ENCODE assay signal across 5 cellular contexts in genomic region chr20:29745534-29746245, GRCh38.
DNase-seq lines count a peak whose midpoint lies in the region; ATAC-seq, FAIRE-seq and TF ChIP-seq lines count a peak whose summit lies in the region.
"Not testable (repeated sequence)": the region's sequence is repeated elsewhere in the genome, so short reads cannot be mapped to it uniquely, and the experiment has no call there.

No MANE protein-coding gene starts in this region.

- not testable (repeated sequence) for H3K4me3 ChIP-seq in kidney (ENCODE audit: low read length in 2 of 2); upper lobe of right lung

- not testable (repeated sequence) for H3K4me1 ChIP-seq in kidney (ENCODE audit: control insufficient read depth in 1 of 2, insufficient read depth in 1 of 2, low read depth in 1 of 2, low read length in 2 of 2); upper lobe of right lung

- intact Hi-C loops in kidney (cut with DNase I); posterior vena cava (cut with DNase I); upper lobe of right lung (cut with DNase I): not testable (repeated sequence)

- not testable (repeated sequence) for H3K9ac ChIP-seq in kidney (ENCODE audit: low read length in 2 of 2)

- not testable (repeated sequence) for ATAC-seq in upper lobe of right lung

- TF ChIP-seq CTCF in chondrocyte (IDR thresholded peaks at IDR 0.05); kidney (IDR thresholded peaks at IDR 0.05; ENCODE audit: borderline replicate concordance, extremely low read depth, insufficient read depth); upper lobe of right lung (IDR thresholded peaks at IDR 0.05): not testable (repeated sequence)

- H3K4me3 Mint-ChIP-seq in chondrocyte (ENCODE audit: unreplicated experiment), result not testable (repeated sequence)

- H3K9me3 ChIP-seq in kidney (ENCODE audit: control insufficient read depth in 1 of 2, low read length in 2 of 2); upper lobe of right lung: not testable (repeated sequence)

- H3K27me3 ChIP-seq in upper lobe of right lung, result not testable (repeated sequence)

- not testable (repeated sequence) for H3K27ac ChIP-seq in kidney (ENCODE audit: low read depth in 2 of 2, low read length in 2 of 2); upper lobe of right lung

- not testable (repeated sequence) for H3K4me1 Mint-ChIP-seq in chondrocyte (ENCODE audit: low read depth)

- not testable (repeated sequence) for H3K27me3 Mint-ChIP-seq in chondrocyte (ENCODE audit: low read depth)

- peak; percentile 4 for DNase-seq in D341Med (ENCODE audit: low spot score)
- DNase-seq in chondrocyte (ENCODE audit: low spot score), result peak; percentile 92
- peak; percentile 40 for DNase-seq in kidney
- DNase-seq in posterior vena cava (ENCODE audit: low spot score), result peak; percentile 71
- peak; percentile 40 for DNase-seq in upper lobe of right lung

- not testable (repeated sequence) for H3K27ac Mint-ChIP-seq in chondrocyte (ENCODE audit: unreplicated experiment)

- FAIRE-seq in kidney (lab: Jason Lieb, UNC), result not testable (repeated sequence)

- H3K36me3 Mint-ChIP-seq in chondrocyte (ENCODE audit: low read depth), result not testable (repeated sequence)

- H3K36me3 ChIP-seq in kidney (ENCODE audit: control insufficient read depth in 1 of 2, insufficient read depth in 2 of 2, low read length in 2 of 2); upper lobe of right lung: not testable (repeated sequence)

- peaks cover 33% of the 10 kb centered on the region for H3K9me3 Mint-ChIP-seq in chondrocyte (ENCODE audit: low read depth)

Comparison
In these comparisons a context has a peak if more than half of its experiments do, and no peak if none do; other contexts are left out.
1. DNase-seq: peak in every context shown above with its lines; median percentile 92 in chondrocyte; 71 in posterior vena cava; 40 in kidney; 40 in upper lobe of right lung; 4 in D341Med.